ENCODE assay signal across 10 cellular contexts in genomic region chr7:143563221-143563793, GRCh38. TPM values are rescaled to one million over a fixed set of nuclear protein-coding genes. Genes with fewer than 3 reads are reported as not detected.
A peak's percentile ranks its signal among the peaks of the same experiment; 100 is the strongest.
DNase-seq lines count a peak whose midpoint lies in the region; ATAC-seq, FAIRE-seq and TF ChIP-seq lines count a peak whose summit lies in the region.
"Not testable (repeated sequence)": the region's sequence is repeated elsewhere in the genome, so short reads cannot be mapped to it uniquely, and the experiment has no call there.
"Had no signal": no experiment of that assay in that cellular context is flagged by ENCODE, and none has a peak within 500 bp of the region (broad histone marks: within the 10 kb centered on the region; RNA-seq: fewer than 3 reads in every experiment).

No MANE protein-coding gene starts in this region.

- not testable (repeated sequence) for TF ChIP-seq EP300 in A549 (IDR thresholded peaks at IDR 0.05)

- not testable (repeated sequence) for H3K27ac ChIP-seq in A549; RWPE2 (ENCODE audit: poor library complexity, severe bottlenecking); body of pancreas; liver (ENCODE audit: low read depth in 1 of 2, low read length in 2 of 2); gastrocnemius medialis

- 0 out of 3 replicates have a peak, but pooled peaks have one; percentile 16 for TF ChIP-seq CTCF in A549 (IDR thresholded peaks at IDR 0.05)
- TF ChIP-seq CTCF in RWPE2 (IDR thresholded peaks at IDR 0.05; ENCODE audit: poor library complexity, severe bottlenecking); body of pancreas (IDR thresholded peaks at IDR 0.05); liver (IDR thresholded peaks at IDR 0.05; ENCODE audit: low read depth, low read length, missing input control): not testable (repeated sequence)
- TF ChIP-seq CTCF in fibroblast of villous mesenchyme (IDR thresholded peaks at IDR 0.05; ENCODE audit: insufficient read depth, low read depth, low read length) = peak; percentile 15
- peak in 1 of 5 experiments; percentile 17 for TF ChIP-seq CTCF in gastrocnemius medialis (IDR thresholded peaks at IDR 0.05 in 4 of 5, conservative IDR thresholded peaks at IDR 0.05 in 1 of 5)

- TF ChIP-seq RAD21 in A549 (conservative IDR thresholded peaks at IDR 0.05 in 1 of 2, IDR thresholded peaks at IDR 0.05 in 1 of 2) (peak; percentile 14 to 26; a peak in 1 of 5 replicates), liver (IDR thresholded peaks at IDR 0.05) (peak; percentile 16 to 28)

- not testable (repeated sequence) for TF ChIP-seq POLR2A in A549 (IDR thresholded peaks at IDR 0.05; ENCODE audit: low read length); body of pancreas (IDR thresholded peaks at IDR 0.05); gastrocnemius medialis (IDR thresholded peaks at IDR 0.05)

- not testable (repeated sequence) for H3K36me3 ChIP-seq in RWPE2 (ENCODE audit: low read depth); body of pancreas (replicated peaks in 1 of 2; ENCODE audit: insufficient read depth in 1 of 2, low read depth in 2 of 2); liver (ENCODE audit: control insufficient read depth in 4 of 4, insufficient read depth in 3 of 4, low read depth in 1 of 4, low read length in 3 of 4); gastrocnemius medialis

- H3K4me3 ChIP-seq in A549; RWPE2 (ENCODE audit: severe bottlenecking); body of pancreas; fibroblast of villous mesenchyme (ENCODE audit: low read depth, low read length); liver (ENCODE audit: low read depth in 1 of 3, low read length in 3 of 3); gastrocnemius medialis: not testable (repeated sequence)

- H3K27me3 ChIP-seq in RWPE2 (ENCODE audit: insufficient read depth, poor library complexity, severe bottlenecking); body of pancreas; liver (ENCODE audit: control insufficient read depth in 4 of 4, insufficient read depth in 4 of 4, low read length in 3 of 4); gastrocnemius medialis: not testable (repeated sequence)

- WGBS in A549 (ENCODE audit: missing lambda C conversion rate) = 9% methylated on average over 4 of the region's 7 CpGs
- 18% methylated on average over 4 of the region's 7 CpGs for WGBS in body of pancreas, 2 donors
- WGBS in liver = 14% methylated on average over 3 of the region's 7 CpGs

- CTCF ChIA-PET in A549 (lab: Yijun Ruan, JAX) = not testable (repeated sequence)

- not testable (repeated sequence) for H3K4me2 ChIP-seq in A549

- ATAC-seq in A549 (peak; percentile 87 to 97), GM19452 (IDR thresholded peaks at IDR 0.05; ENCODE audit: unreplicated experiment) (peak; percentile 64), HG02885 (IDR thresholded peaks at IDR 0.05; ENCODE audit: poor library complexity, unreplicated experiment) (peak; percentile 43), RWPE2 (ENCODE audit: low read depth) (peak; percentile 87), body of pancreas (peak; percentile 67), gastrocnemius medialis (peak; percentile 78 to 83)

- FAIRE-seq in A549 (lab: Jason Lieb, UNC) = not testable (repeated sequence)

- not testable (repeated sequence) for H3K4me1 ChIP-seq in A549; RWPE2 (ENCODE audit: insufficient read depth, poor library complexity, severe bottlenecking); body of pancreas; liver (ENCODE audit: control insufficient read depth in 4 of 4, insufficient read depth in 4 of 4, low read length in 3 of 4); gastrocnemius medialis

- H3K9me3 ChIP-seq in A549; RWPE2 (ENCODE audit: severe bottlenecking); body of pancreas; liver (ENCODE audit: control insufficient read depth in 4 of 4, low read length in 3 of 4); gastrocnemius medialis: not testable (repeated sequence)

- DNase-seq in A549 (ENCODE audit: low read depth in 1 of 2, low spot score in 1 of 2); RWPE2 (ENCODE audit: low spot score); fibroblast of villous mesenchyme (ENCODE audit: low read depth); gastrocnemius medialis: not testable (repeated sequence)
- peak in 1 of 4 donors; percentile 9 for DNase-seq in body of pancreas

- POLR2A ChIA-PET in A549 (lab: Yijun Ruan, JAX) = not testable (repeated sequence)

- in situ Hi-C loops in gastrocnemius medialis (cut with MboI; ENCODE audit: low sequenced_read_pairs in 4 of 4) = not testable (repeated sequence)

- not testable (repeated sequence) for H3K9ac ChIP-seq in liver (ENCODE audit: low read depth in 1 of 2, low read length in 2 of 2)

- intact Hi-C loops in body of pancreas (cut with DNase I); gastrocnemius medialis (cut with DNase I; ENCODE audit: low total_unique reads): not testable (repeated sequence)

TF ChIP-seq in A549, 52 proteins besides CTCF, POLR2A, EP300 and RAD21:
- peak; percentile 19; the same call in 1 of the 2 replicates for TF ChIP-seq GATA3 (IDR thresholded peaks at IDR 0.05; ENCODE audit: borderline replicate concordance)

RNA-seq across cellular contexts. Expression of gene CTAGE15, which starts 8.3 kb away (rescaled TPM):
- polyA plus RNA-seq in A549 (2011; rRNA removed) (not detected in 2 replicates), A549 (2017; fragmentation: RNase III; extraction: RNeasy Plus Mini Kit Qiagen cat#74134 plus additional on column Dnase treatment) (not detected in 3 replicates), liver (under 1 TPM; 0.14 to 0.21 TPM)
- polyA plus RNA-seq in A549 (2012; cell fraction: cytosol; rRNA removed) = not detected in 2 replicates
- polyA plus RNA-seq in A549 (2012; cell fraction: nucleus; rRNA removed) = not detected in 2 replicates
- 0.08 and 0.10 TPM in 2 replicates for polyA minus RNA-seq in A549 (2011; rRNA and poly(A)+ RNA removed)
- total RNA-seq in body of pancreas (1 to 10 TPM in 1 of 2 donors, not detected in 1; 2.0 TPM), fibroblast of villous mesenchyme (under 0.01 TPM in 1 of 2 replicates, not detected in the other), liver (1 to 10 TPM in 1 of 2 donors, under 1 TPM in 1; 0.28 to 1.1 TPM), gastrocnemius medialis (not detected)
- total RNA-seq: Daoy, right atrium auricular region had no signal

RNA-seq across cellular contexts. Expression of gene TCAF2, which starts 57.5 kb away (rescaled TPM):
- 0.18 and 0.19 TPM in 2 replicates for polyA plus RNA-seq in A549 (2011; rRNA removed)
- polyA plus RNA-seq in A549 (2012; cell fraction: cytosol; rRNA removed) = 0.05 and 0.07 TPM in 2 replicates
- polyA plus RNA-seq in A549 (2012; cell fraction: nucleus; rRNA removed) = 0.10 and 0.11 TPM in 2 replicates
- polyA plus RNA-seq in A549 (2017; fragmentation: RNase III; extraction: RNeasy Plus Mini Kit Qiagen cat#74134 plus additional on column Dnase treatment) = 0.06 to 0.11 TPM (median 0.08 TPM) in 3 replicates
- 0.24 and 0.58 TPM in 2 replicates for polyA minus RNA-seq in A549 (2011; rRNA and poly(A)+ RNA removed)
- 1 to 10 TPM in 1 of 2 donors, under 1 TPM in 1; 0.66 to 3.4 TPM for total RNA-seq in body of pancreas
- 0.64 and 1.3 TPM in 2 replicates for total RNA-seq in fibroblast of villous mesenchyme
- total RNA-seq in liver = 1 to 10 TPM in 1 of 2 donors, under 1 TPM in 1; 0.19 to 2.3 TPM
- polyA plus RNA-seq in liver = 1 to 10 TPM in 1 of 2 donors, under 1 TPM in 1; 0.71 to 3.3 TPM
- 1 to 10 TPM; 1.6 to 2.9 (median 2.3) TPM for total RNA-seq in gastrocnemius medialis
